In the genomic region with DNA sequence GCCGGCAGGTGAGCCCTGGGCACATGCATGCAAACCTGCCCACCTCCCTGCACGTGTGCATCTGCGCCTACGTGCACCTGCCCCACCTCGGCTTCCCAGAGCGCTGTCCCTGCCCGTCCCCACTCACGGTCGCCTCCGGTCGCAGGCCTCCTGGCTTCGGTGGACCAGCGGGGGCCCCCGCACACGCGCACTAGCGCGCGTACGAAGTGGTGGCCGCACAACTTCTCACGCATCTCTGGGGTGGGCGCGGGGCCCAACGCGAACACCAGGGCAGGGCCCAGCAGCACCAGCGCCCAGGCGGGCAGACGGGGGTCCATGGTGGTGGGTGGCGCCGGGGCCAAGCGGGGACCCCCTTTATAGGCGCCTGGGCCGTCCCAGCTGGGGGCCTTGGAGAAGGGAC, we compare ENCODE assay signal across 27 cellular contexts. TPM values are rescaled to one million over a fixed set of nuclear protein-coding genes. Genes with fewer than 3 reads are reported as not detected.
"Had no signal": no experiment of that assay in that cellular context is flagged by ENCODE, and none has a peak within 500 bp of the region (broad histone marks: within the 10 kb centered on the region; RNA-seq: fewer than 3 reads in every experiment).

A gene with protein sequence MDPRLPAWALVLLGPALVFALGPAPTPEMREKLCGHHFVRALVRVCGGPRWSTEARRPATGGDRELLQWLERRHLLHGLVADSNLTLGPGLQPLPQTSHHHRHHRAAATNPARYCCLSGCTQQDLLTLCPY (minus strand): TSS at position 330 of the 400 bp plus-strand sequence. CDS start 13 bp downstream, at position 317.

- H3K27ac Mint-ChIP-seq: endodermal cell had no signal

- H3K27ac ChIP-seq: coronary artery, heart left ventricle, ovary, right atrium auricular region, thoracic aorta, transverse colon had no signal

- H3K4me1 ChIP-seq: heart left ventricle, right atrium auricular region, transverse colon had no signal

- H3K4me1 Mint-ChIP-seq: endodermal cell had no signal

- ATAC-seq: heart left ventricle; naive thymus-derived CD8-positive, alpha-beta T cell had no signal

- H3K27me3 ChIP-seq: ovary, right atrium auricular region, transverse colon had no signal

- H3K9me3 Mint-ChIP-seq: endodermal cell; naive thymus-derived CD8-positive, alpha-beta T cell; stimulated activated naive CD8-positive, alpha-beta T cell treated with anti-CD3 and anti-CD28 coated beads, Interleukin-15, Interleukin-2, amounts not matched to agents 100 ng/mL and 50 ng/mL, for 24 hours had no signal

- DNase-seq: effector CD4-positive, alpha-beta T cell; endodermal cell; heart left ventricle; hypothalamus; kidney glomerular epithelial cell; naive thymus-derived CD8-positive, alpha-beta T cell; small intestine; stimulated activated CD4-positive, alpha-beta T cell treated with anti-CD3 and anti-CD28 coated beads, Interleukin-12 subunit alpha, Interleukin-12 subunit beta, amount 100 ng/mL, for 4 hours; transverse colon had no signal

- H3K36me3 ChIP-seq: ovary, right atrium auricular region, thoracic aorta, transverse colon had no signal

- FAIRE-seq: endothelial cell of umbilical vein, frontal cortex, islet of Langerhans, small intestine had no signal

- H3K27me3 Mint-ChIP-seq: naive thymus-derived CD8-positive, alpha-beta T cell; stimulated activated naive CD8-positive, alpha-beta T cell treated with anti-CD3 and anti-CD28 coated beads, Interleukin-15, Interleukin-2, amounts not matched to agents 100 ng/mL and 50 ng/mL, for 24 hours had no signal

- H3K9me3 ChIP-seq: heart left ventricle, ovary, right atrium auricular region, thoracic aorta, transverse colon had no signal

- H3K4me3 Mint-ChIP-seq: endodermal cell; naive thymus-derived CD8-positive, alpha-beta T cell; stimulated activated naive CD8-positive, alpha-beta T cell treated with anti-CD3 and anti-CD28 coated beads, Interleukin-15, Interleukin-2, amounts not matched to agents 100 ng/mL and 50 ng/mL, for 24 hours had no signal

- H3K4me3 ChIP-seq: coronary artery, heart left ventricle, ovary, right atrium auricular region, thoracic aorta, transverse colon had no signal

RNA-seq across cellular contexts. Expression of the gene that starts here (rescaled TPM):
- total RNA-seq: chondrocyte, dermis microvascular lymphatic vessel endothelial cell, endothelial cell of umbilical vein, fibroblast of lung, frontal cortex, glomerular endothelial cell, liver, lung microvascular endothelial cell, posterior vena cava, right atrium auricular region, subcutaneous adipose tissue, thoracic aorta, transverse colon, urinary bladder had no signal
- polyA plus RNA-seq: endothelial cell of umbilical vein, fibroblast of lung, heart left ventricle, neural cell had no signal
